ENCODE assay signal across 19 cellular contexts in the genomic region with DNA sequence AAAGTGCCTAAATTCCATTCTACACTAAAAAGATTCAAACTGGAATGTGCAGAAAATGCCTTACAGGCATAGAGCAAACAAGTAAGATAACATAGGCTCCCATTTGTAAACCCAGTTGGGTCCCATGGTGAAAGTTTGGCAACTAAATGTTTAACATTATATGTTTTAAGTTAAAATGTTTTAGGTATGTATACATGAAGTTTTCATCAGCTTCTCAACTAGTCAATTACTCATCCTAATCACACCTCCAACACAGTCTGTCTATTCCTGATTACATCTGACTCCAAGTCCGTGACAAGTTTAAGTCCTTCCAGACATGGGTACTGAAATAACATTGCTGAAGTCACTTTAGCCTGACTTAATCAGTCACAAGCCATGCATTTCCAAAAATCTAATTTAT. TPM values are rescaled to one million over a fixed set of nuclear protein-coding genes. Genes with fewer than 3 reads are reported as not detected.
"Had no signal": no experiment of that assay in that cellular context is flagged by ENCODE, and none has a peak within 500 bp of the region (broad histone marks: within the 10 kb centered on the region; RNA-seq: fewer than 3 reads in every experiment).

No MANE protein-coding gene starts in this region.

- H3K36me3 ChIP-seq: left lung, spleen, thyroid gland had no signal

- H3K4me3 ChIP-seq: left lung, spleen, thyroid gland had no signal

- H3K27ac ChIP-seq: left lung, spleen, thyroid gland had no signal

- DNase-seq: activated B cell treated with CpG ODN at 0.5 μM for 24 hours; activated CD4-positive, alpha-beta T cell treated with anti-CD3 and anti-CD28 coated beads for 48 hours; activated CD8-positive, alpha-beta memory T cell treated with anti-CD3 and anti-CD28 coated beads, Interleukin-2, amount 50 U/mL, for 4 hours; activated CD8-positive, alpha-beta T cell treated with anti-CD3 and anti-CD28 coated beads for 36 hours; activated effector memory CD4-positive, alpha-beta T cell treated with Interleukin-2 at 50 U/mL for 16 hours; activated naive CD4-positive, alpha-beta T cell treated with anti-CD3 and anti-CD28 coated beads, Interleukin-2, amount 10 ng/mL, durations not matched to agents 7 days and 5 days; activated naive CD8-positive, alpha-beta T cell treated with anti-CD3 and anti-CD28 coated beads, Interleukin-2, amount 50 U/mL, for 24 hours; activated T-cell treated with anti-CD3 and anti-CD28 coated beads, Interleukin-2, amount 50 U/mL, for 4 hours; cerebellar nuclear complex; effector CD8-positive, alpha-beta T cell; foreskin melanocyte; glutamatergic neuron; left lung; midbrain; spleen; stimulated activated naive B cell treated with anti-CD40 and anti-IgM and Interleukin-4, amounts not matched to agents 10 μg/mL and 1 μg/mL and 100 μg/mL, for 72 hours; thyroid gland had no signal

- ATAC-seq: activated CD8-positive, alpha-beta T cell treated with anti-CD3 and anti-CD28 coated beads for 36 hours; activated naive CD8-positive, alpha-beta T cell treated with anti-CD3 and anti-CD28 coated beads, Interleukin-2, amount 50 U/mL, for 24 hours; activated T-cell treated with anti-CD3 and anti-CD28 coated beads, Interleukin-2, amount 50 U/mL, for 4 hours; esophagus mucosa; left lung; sciatic nerve; stimulated activated naive B cell treated with anti-CD40 and anti-IgM and Interleukin-4, amounts not matched to agents 10 μg/mL and 1 μg/mL and 100 μg/mL, for 72 hours had no signal

- H3K4me1 ChIP-seq: left lung, spleen, thyroid gland had no signal

- H3K9me3 ChIP-seq: thyroid gland had no signal

- H3K27me3 ChIP-seq: left lung, spleen, thyroid gland had no signal

RNA-seq across cellular contexts. Expression of gene MYLK, which starts 25.0 kb away (rescaled TPM):
- total RNA-seq: activated B cell treated with CpG ODN at 0.5 μM for 24 hours had no signal
